Comparison of ENCODE assay signal across 23 cellular contexts in genomic region chr7:46649896-46650295, GRCh38.
"Had no signal": no experiment of that assay in that cellular context is flagged by ENCODE, and none has a peak within 500 bp of the region (broad histone marks: within the 10 kb centered on the region; RNA-seq: fewer than 3 reads in every experiment).

No MANE protein-coding gene starts in this region.

- H3K27me3 ChIP-seq: breast epithelium, MG63 had no signal

- H3K4me3 ChIP-seq: breast epithelium, MG63 had no signal

- ATAC-seq: activated T-cell treated with anti-CD3 and anti-CD28 coated beads, Interleukin-2, amount 50 U/mL, for 4 hours; PC-3; T-helper 17 cell; WTC11 had no signal

- H3K36me3 ChIP-seq: breast epithelium, MG63 had no signal

- H3K27ac ChIP-seq: breast epithelium had no signal

- H3K9me3 ChIP-seq: breast epithelium, MG63 had no signal

- H3K4me1 ChIP-seq: breast epithelium had no signal

- DNase-seq: activated CD4-positive, alpha-beta memory T cell treated with anti-CD3 and anti-CD28 coated beads for 36 hours; activated CD4-positive, alpha-beta T cell treated with anti-CD3 and anti-CD28 coated beads, Interleukin-2, amount 10 ng/mL, durations not matched to agents 7 days and 5 days; activated CD4-positive, CD25-positive, alpha-beta regulatory T cell treated with anti-CD3 and anti-CD28 coated beads, Interleukin-2, amount 50 U/mL, for 72 hours; activated CD8-positive, alpha-beta memory T cell treated with anti-CD3 and anti-CD28 coated beads for 24 hours; activated gamma-delta T cell; activated naive CD4-positive, alpha-beta T cell treated with anti-CD3 and anti-CD28 coated beads for 36 hours; activated T-cell treated with anti-CD3 and anti-CD28 coated beads, Interleukin-2, amount 50 U/mL, for 4 hours; caudate nucleus; MG63; MV-4-11; NCI-H1092 treated with DMSO at 0.1 percent for 48 hours; NCI-H1417 treated with DMSO at 0.1 percent for 48 hours; NCI-H1694; NCI-H2029; NCI-H2107; NCI-H510A treated with DMSO at 0.1 percent for 48 hours; NCI-H69; PC-3; SIG-M5; T-helper 17 cell; T-helper 9 cell had no signal
